Comparison of ENCODE assay signal across 9 cellular contexts in genomic region chr3:123723527-123724168, GRCh38.
DNase-seq lines count a peak whose midpoint lies in the region; ATAC-seq, FAIRE-seq and TF ChIP-seq lines count a peak whose summit lies in the region.
"Had no signal": no experiment of that assay in that cellular context is flagged by ENCODE, and none has a peak within 500 bp of the region (broad histone marks: within the 10 kb centered on the region; RNA-seq: fewer than 3 reads in every experiment).

No MANE protein-coding gene starts in this region.

- H3K4me3 ChIP-seq in endothelial cell of umbilical vein (replicated peaks in 1 of 3; ENCODE audit: insufficient read depth in 1 of 3, low read depth in 1 of 3, low read length in 3 of 3) (no peak overlapping the region), mucosa of descending colon (no peak overlapping the region), tibial artery (no peak overlapping the region)

- peaks cover 2 to 13% of the 10 kb centered on the region in 2 experiments for H3K27me3 ChIP-seq in endothelial cell of umbilical vein (ENCODE audit: control insufficient read depth in 2 of 2, insufficient read depth in 2 of 2, low read length in 2 of 2)
- H3K27me3 ChIP-seq in tibial artery: no peaks in the 10 kb centered on the region

- no peak overlapping the region for H3K4me2 ChIP-seq in endothelial cell of umbilical vein (ENCODE audit: insufficient read depth, low read length)

- H3K79me2 ChIP-seq in endothelial cell of umbilical vein (ENCODE audit: control insufficient read depth, insufficient read depth, low read length): no peaks in the 10 kb centered on the region

- no peak overlapping the region for H2AFZ ChIP-seq in endothelial cell of umbilical vein (ENCODE audit: low read depth, low read length)

- no peaks in the 10 kb centered on the region for H3K9me1 ChIP-seq in endothelial cell of umbilical vein (replicated peaks; ENCODE audit: control insufficient read depth, extremely low read depth, insufficient read depth, low read length)

- POLR2A ChIA-PET in endothelial cell of umbilical vein (lab: Charles Lee): interaction anchor here (0.6 to 0.7 kb wide), 2 partner anchors 63 to 728 kb away, joined by 3 to 7 read pairs; no protein-coding TSS in a partner anchor

- no peak overlapping the region for H3K27ac ChIP-seq in endothelial cell of umbilical vein (ENCODE audit: insufficient read depth, low read depth, low read length)
- H3K27ac ChIP-seq in tibial artery: peak overlapping the region in 1 of 2 donors; percentile 36

- H3K9me3 ChIP-seq in endothelial cell of umbilical vein (replicated peaks; ENCODE audit: control insufficient read depth, insufficient read depth, low read length) (no peaks in the 10 kb centered on the region), mucosa of descending colon (no peaks in the 10 kb centered on the region), tibial artery (no peaks in the 10 kb centered on the region)

- ATAC-seq in HG03175 (IDR thresholded peaks at IDR 0.05; ENCODE audit: unreplicated experiment): peak; percentile 74
- ATAC-seq in mucosa of descending colon: peak; percentile 85
- ATAC-seq in HG03469 (IDR thresholded peaks at IDR 0.05; ENCODE audit: unreplicated experiment): no peak

- no peaks in the 10 kb centered on the region for H4K20me1 ChIP-seq in endothelial cell of umbilical vein (replicated peaks; ENCODE audit: control insufficient read depth, extremely low read depth, insufficient read depth, low read length)

- TF ChIP-seq POLR2A in endothelial cell of umbilical vein (IDR thresholded peaks at IDR 0.05; ENCODE audit: low read depth, low read length): no peak

- no TSS peak for BruUV-seq in endothelial cell of umbilical vein (replicated peaks; lab: Mats Ljungman, UMichigan)

- intact Hi-C loops in endothelial cell of umbilical vein (cut with micrococcal nuclease) (loop anchor here (1.0 kb wide), 2 partner anchors 71 to 81 kb away; no protein-coding TSS in a partner anchor), mucosa of descending colon (cut with DNase I, micrococcal nuclease) (loop anchor here in 1 of 2 donors (5.0 kb wide), 1 partner anchor 81 kb away; no protein-coding TSS in a partner anchor), tibial artery (cut with DNase I; ENCODE audit: low total_unique reads) (no loop called here)

- FAIRE-seq in endothelial cell of umbilical vein (lab: Jason Lieb, UNC): peak; percentile 90
- FAIRE-seq: colon had no signal

- CTCF ChIA-PET in endothelial cell of umbilical vein (lab: Charles Lee): interaction anchor here (0.6 to 9.9 kb wide), 52 partner anchors 8 to 835 kb away, joined by 3 to 186 read pairs (median 4); no protein-coding TSS in a partner anchor

- H3K4me1 ChIP-seq in endothelial cell of umbilical vein (ENCODE audit: control insufficient read depth, extremely low read depth, insufficient read depth, low read length) (no peaks in the 10 kb centered on the region), mucosa of descending colon (ENCODE audit: low read depth) (no peaks in the 10 kb centered on the region), tibial artery (peaks cover 0 to 51% (median 27%) of the 10 kb centered on the region in 4 donors)

- DNase-seq in ELR (ENCODE audit: low read depth) (peak; percentile 85), NCI-H510A treated with DMSO at 0.1 percent for 48 hours (lab: John Stamatoyannopoulos, UW) (peak; percentile 64), endothelial cell of umbilical vein (ENCODE audit: low read depth, low spot score) (peak; percentile 78), mucosa of descending colon (peak in 1 of 3 donors; percentile 65), tibial artery (peak in 1 of 2 donors; percentile 81)
- peak; percentile 6 to 42 for DNase-seq in activated CD4-positive, alpha-beta T cell treated with anti-CD3 and anti-CD28 coated beads, Interleukin-2, amount 50 U/mL, for 24 hours (ENCODE audit: low read depth in 1 of 2, low spot score in 1 of 2)

- TF ChIP-seq CTCF in endothelial cell of umbilical vein (IDR thresholded peaks at IDR 0.05; ENCODE audit: extremely low read depth in 1 of 2, insufficient read depth in 1 of 2, low read depth in 1 of 2, low read length in 2 of 2) (peak; percentile 84), mucosa of descending colon (IDR thresholded peaks at IDR 0.05) (peak; percentile 60), tibial artery (IDR thresholded peaks at IDR 0.05) (peak; percentile 82 to 84)

- H3K36me3 ChIP-seq in endothelial cell of umbilical vein (ENCODE audit: control insufficient read depth in 2 of 2, extremely low read depth in 1 of 2, insufficient read depth in 2 of 2, low read length in 2 of 2) (no peaks in the 10 kb centered on the region), mucosa of descending colon (ENCODE audit: low read depth) (no peaks in the 10 kb centered on the region), tibial artery (peaks cover 0 to 8% (median 0%) of the 10 kb centered on the region in 3 donors)

- dilution Hi-C loops in endothelial cell of umbilical vein (cut with MboI; ENCODE audit: extremely low pct_ligation_motif_present, low sequenced_read_pairs): no loop called here

- H3K9ac ChIP-seq in endothelial cell of umbilical vein (replicated peaks; ENCODE audit: extremely low read depth, insufficient read depth, low read length): no peak overlapping the region

TF ChIP-seq in endothelial cell of umbilical vein, 7 proteins besides CTCF, POLR2A, EP300 and RAD21:
- TF ChIP-seq GATA2 (IDR thresholded peaks at IDR 0.05; ENCODE audit: insufficient read depth, insufficient read length, low read depth, low read length): no peak
